Comparison of ENCODE assay signal across 31 cellular contexts in genomic region chr15:63027646-63028045, GRCh38.
"Had no signal": no experiment of that assay in that cellular context is flagged by ENCODE, and none has a peak within 500 bp of the region (broad histone marks: within the 10 kb centered on the region; RNA-seq: fewer than 3 reads in every experiment).

No MANE protein-coding gene starts in this region.

- DNase-seq: activated B cell treated with CpG ODN at 0.5 μM for 24 hours; activated CD4-positive, alpha-beta memory T cell treated with anti-CD3 and anti-CD28 coated beads for 36 hours; activated CD4-positive, alpha-beta T cell treated with anti-CD3 and anti-CD28 coated beads for 4 hours; activated CD4-positive, alpha-beta T cell treated with anti-CD3 and anti-CD28 coated beads, Interleukin-2, amount 50 U/mL, for 1 hour; activated CD4-positive, CD25-positive, alpha-beta regulatory T cell treated with anti-CD3 and anti-CD28 coated beads, Interleukin-2, amount 50 U/mL, for 72 hours; activated CD8-positive, alpha-beta memory T cell treated with anti-CD3 and anti-CD28 coated beads, Interleukin-2, amount 10 ng/mL, durations not matched to agents 7 days and 5 days; activated CD8-positive, alpha-beta memory T cell treated with anti-CD3 and anti-CD28 coated beads, Interleukin-2, amount 50 U/mL, for 48 hours; activated effector memory CD4-positive, alpha-beta T cell treated with Interleukin-2 at 50 U/mL for 16 hours; activated naive CD4-positive, alpha-beta T cell treated with anti-CD3 and anti-CD28 coated beads, Interleukin-2, amount 10 ng/mL, durations not matched to agents 7 days and 5 days; activated naive CD8-positive, alpha-beta T cell treated with anti-CD3 and anti-CD28 coated beads, Interleukin-2, amount 50 U/mL, for 24 hours; activated T-cell treated with anti-CD3 and anti-CD28 coated beads, Interleukin-2, amount 50 U/mL, for 48 hours; anterior cingulate cortex; caudate nucleus; cerebellar nuclear complex; NCI-H1048; NCI-H1105 treated with DMSO at 0.1 percent for 48 hours; NCI-H1436; NCI-H1694; NCI-H1930; NCI-H2081 treated with DMSO at 0.1 percent for 48 hours; NCI-H226; NCI-H446 treated with DMSO at 0.1 percent for 48 hours; NCI-H524; NCI-H69; NK-92 treated with Interleukin-12 subunit alpha and Interleukin-12 subunit beta, amount 100 ng/mL, for 24 hours; PC-3; Peyer's patch; RPMI8226; SHP77 treated with DMSO at 0.1 percent for 48 hours; SK-N-SH had no signal

- H3K4me3 ChIP-seq: Peyer's patch, SJSA1 had no signal

- H3K27me3 ChIP-seq: Peyer's patch, SJSA1 had no signal

- H3K27ac ChIP-seq: Peyer's patch, SJSA1 had no signal

- ATAC-seq: activated CD8-positive, alpha-beta memory T cell treated with anti-CD3 and anti-CD28 coated beads, Interleukin-2, amount 10 ng/mL, durations not matched to agents 7 days and 5 days; activated naive CD8-positive, alpha-beta T cell treated with anti-CD3 and anti-CD28 coated beads, Interleukin-2, amount 50 U/mL, for 24 hours; PC-3 had no signal

- H3K9me3 ChIP-seq: Peyer's patch, SJSA1, SK-N-SH had no signal

- H3K36me3 ChIP-seq: Peyer's patch, SJSA1 had no signal

- H3K9ac ChIP-seq: SK-N-SH had no signal

- H3K4me2 ChIP-seq: SK-N-SH had no signal
